Comparison of ENCODE assay signal across 24 cellular contexts in genomic region chr6:168709991-168710390, GRCh38.
"Had no signal": no experiment of that assay in that cellular context is flagged by ENCODE, and none has a peak within 500 bp of the region (broad histone marks: within the 10 kb centered on the region; RNA-seq: fewer than 3 reads in every experiment).

No MANE protein-coding gene starts in this region.

- H3K27ac ChIP-seq: epithelial cell of prostate, esophagus squamous epithelium, gastrocnemius medialis, heart right ventricle, left lung, lower lobe of right lung had no signal

- H3K4me3 ChIP-seq: esophagus squamous epithelium, gastrocnemius medialis, heart right ventricle, left lung, lower lobe of right lung, mucosa of descending colon had no signal

- ATAC-seq: effector memory CD8-positive, alpha-beta T cell; esophagus mucosa; gastrocnemius medialis; left lung; left ventricle myocardium superior; lower lobe of right lung; mucosa of descending colon had no signal

- H3K36me3 ChIP-seq: esophagus squamous epithelium, gastrocnemius medialis, heart right ventricle, left lung, lower lobe of right lung had no signal

- DNase-seq: cortex of kidney; effector CD8-positive, alpha-beta T cell; effector memory CD8-positive, alpha-beta T cell; erythroblast; esophagus squamous epithelium; foreskin fibroblast; foreskin melanocyte; gastrocnemius medialis; glutamatergic neuron; heart right ventricle; hippocampal formation; kidney; kidney glomerular epithelial cell; left ventricle myocardium superior; lower lobe of right lung; mesenchymal stem cell; mucosa of descending colon; naive B cell had no signal

- H3K27ac Mint-ChIP-seq: dendritic cell treated with granulocyte-macrophage colony-stimulating factor and Interleukin-4, amounts not matched to agents 40 ng/mL and 50 ng/mL, for 4 days; effector memory CD8-positive, alpha-beta T cell; endodermal cell; mesothelial cell of epicardium had no signal

- H3K27me3 Mint-ChIP-seq: dendritic cell treated with granulocyte-macrophage colony-stimulating factor and Interleukin-4, amounts not matched to agents 40 ng/mL and 50 ng/mL, for 4 days; naive B cell had no signal

- H3K4me1 ChIP-seq: esophagus squamous epithelium, gastrocnemius medialis, heart right ventricle, left lung, lower lobe of right lung had no signal

- H3K9me3 Mint-ChIP-seq: dendritic cell treated with granulocyte-macrophage colony-stimulating factor and Interleukin-4, amounts not matched to agents 40 ng/mL and 50 ng/mL, for 4 days; effector memory CD8-positive, alpha-beta T cell; mesothelial cell of epicardium had no signal

- H3K9me3 ChIP-seq: esophagus squamous epithelium, gastrocnemius medialis, heart right ventricle, lower lobe of right lung, mucosa of descending colon had no signal

- H3K4me3 Mint-ChIP-seq: dendritic cell treated with granulocyte-macrophage colony-stimulating factor and Interleukin-4, amounts not matched to agents 40 ng/mL and 50 ng/mL, for 4 days; effector memory CD8-positive, alpha-beta T cell; endodermal cell; mesothelial cell of epicardium had no signal

- H3K36me3 Mint-ChIP-seq: mesothelial cell of epicardium, naive B cell had no signal

- H3K4me1 Mint-ChIP-seq: endodermal cell, naive B cell had no signal
